ENCODE assay signal across 12 cellular contexts in genomic region chr2:231554327-231554726, GRCh38. TPM values are rescaled to one million over a fixed set of nuclear protein-coding genes. Genes with fewer than 3 reads are reported as not detected.
DNase-seq lines count a peak whose midpoint lies in the region; ATAC-seq and TF ChIP-seq lines count a peak whose summit lies in the region.
"Had no signal": no experiment of that assay in that cellular context is flagged by ENCODE, and none has a peak within 500 bp of the region (broad histone marks: within the 10 kb centered on the region; RNA-seq: fewer than 3 reads in every experiment).

No MANE protein-coding gene starts in this region.

- H3K9me3 ChIP-seq in mucosa of stomach (ENCODE audit: control insufficient read depth, low read length), result no peaks in the 10 kb centered on the region
- H3K9me3 ChIP-seq in thoracic aorta, result peaks cover 12% of the 10 kb centered on the region

- peaks cover 13% of the 10 kb centered on the region for H3K9me3 Mint-ChIP-seq in activated T-cell treated with anti-CD3 and anti-CD28 coated beads, Interleukin-2, amount 50 U/mL, for 4 hours

- peak in 1 of 2 donors; percentile 33 for ATAC-seq in activated T-cell treated with anti-CD3 and anti-CD28 coated beads, Interleukin-2, amount 50 U/mL, for 4 hours
- no peak for ATAC-seq in thoracic aorta (ENCODE audit: insufficient number of reproducible peaks, low FRiP score, low read depth)

- peak overlapping the region; percentile 47 for H3K27ac ChIP-seq in cingulate gyrus (ENCODE audit: low read depth, low read length)
- H3K27ac ChIP-seq in thoracic aorta, result peak overlapping the region in 1 of 2 donors; percentile 7

- in situ Hi-C loops in ACHN (cut with HindIII; ENCODE audit: low pct_ligation_motif_present, low pct_unique_long_range_greater_than_20kb, low sequenced_read_pairs), result no loop called here

- peak overlapping the region; percentile 40 for H3K4me3 Mint-ChIP-seq in activated T-cell treated with anti-CD3 and anti-CD28 coated beads, Interleukin-2, amount 50 U/mL, for 4 hours
- H3K4me3 Mint-ChIP-seq: activated naive CD8-positive, alpha-beta T cell; neural crest cell had no signal

- no peak for TF ChIP-seq CTCF in thoracic aorta (IDR thresholded peaks at IDR 0.05)

- DNase-seq in activated T-cell treated with anti-CD3 and anti-CD28 coated beads, Interleukin-2, amount 50 U/mL, for 4 hours, result no peak
- no peak for DNase-seq in activated T-cell treated with anti-CD3 and anti-CD28 coated beads, Interleukin-2, amount 50 U/mL, for 1 hour
- DNase-seq in thoracic aorta (ENCODE audit: low spot score), result no peak
- DNase-seq in ACHN, result no peak
- no peak for DNase-seq in kidney tubule cell (ENCODE audit: low spot score)
- DNase-seq in SW480 (ENCODE audit: low spot score), result no peak
- DNase-seq: NCI-H526 had no signal

- H3K36me3 Mint-ChIP-seq in activated T-cell treated with anti-CD3 and anti-CD28 coated beads, Interleukin-2, amount 50 U/mL, for 4 hours (ENCODE audit: insufficient read depth), result peaks cover 2% of the 10 kb centered on the region

- H3K4me1 ChIP-seq in mucosa of stomach (ENCODE audit: control insufficient read depth, insufficient read depth, low read length) (peaks cover 15% of the 10 kb centered on the region), thoracic aorta (ENCODE audit: control insufficient read depth in 1 of 2, low read depth in 2 of 2) (peaks cover 0 to 10% of the 10 kb centered on the region in 2 donors)

- H3K4me3 ChIP-seq in mucosa of stomach (ENCODE audit: low read length) (no peak overlapping the region), thoracic aorta (peak overlapping the region; percentile 24)

- peak overlapping the region; percentile 43 for H3K9ac ChIP-seq in mucosa of stomach (ENCODE audit: low read length)

- H3K27me3 Mint-ChIP-seq in activated T-cell treated with anti-CD3 and anti-CD28 coated beads, Interleukin-2, amount 50 U/mL, for 4 hours (ENCODE audit: low read depth), result no peaks in the 10 kb centered on the region
- H3K27me3 Mint-ChIP-seq: activated naive CD8-positive, alpha-beta T cell had no signal

- peaks cover 22% of the 10 kb centered on the region for H3K4me1 Mint-ChIP-seq in activated T-cell treated with anti-CD3 and anti-CD28 coated beads, Interleukin-2, amount 50 U/mL, for 4 hours (ENCODE audit: low read depth)

- H3K27me3 ChIP-seq in mucosa of stomach (ENCODE audit: control insufficient read depth, insufficient read depth, low read length) (no peaks in the 10 kb centered on the region), thoracic aorta (replicated peaks; ENCODE audit: insufficient read depth) (no peaks in the 10 kb centered on the region)

- H3K36me3 ChIP-seq in mucosa of stomach (ENCODE audit: control insufficient read depth, insufficient read depth, low read length), result no peaks in the 10 kb centered on the region
- no peaks in the 10 kb centered on the region for H3K36me3 ChIP-seq in thoracic aorta

RNA-seq across cellular contexts. Expression of gene NMUR1, which starts 24.1 kb away (rescaled TPM):
- under 1 TPM in 1 of 3 donors, not detected in 2; 0.08 TPM for total RNA-seq in activated T-cell treated with anti-CD3 and anti-CD28 coated beads, Interleukin-2, amount 50 U/mL, for 4 hours
- total RNA-seq in thoracic aorta, result 1 to 10 TPM in 1 of 2 donors, under 1 TPM in 1; 0.21 to 3.2 TPM
- total RNA-seq: M059J, neural crest cell had no signal

RNA-seq across cellular contexts. Expression of gene TEX44, which starts 38.3 kb away (rescaled TPM):
- total RNA-seq in activated T-cell treated with anti-CD3 and anti-CD28 coated beads, Interleukin-2, amount 50 U/mL, for 4 hours, result not detected
- not detected for total RNA-seq in thoracic aorta
- total RNA-seq: M059J, neural crest cell had no signal
